8 cellular contexts compared by ENCODE assay signal in the genomic region with DNA sequence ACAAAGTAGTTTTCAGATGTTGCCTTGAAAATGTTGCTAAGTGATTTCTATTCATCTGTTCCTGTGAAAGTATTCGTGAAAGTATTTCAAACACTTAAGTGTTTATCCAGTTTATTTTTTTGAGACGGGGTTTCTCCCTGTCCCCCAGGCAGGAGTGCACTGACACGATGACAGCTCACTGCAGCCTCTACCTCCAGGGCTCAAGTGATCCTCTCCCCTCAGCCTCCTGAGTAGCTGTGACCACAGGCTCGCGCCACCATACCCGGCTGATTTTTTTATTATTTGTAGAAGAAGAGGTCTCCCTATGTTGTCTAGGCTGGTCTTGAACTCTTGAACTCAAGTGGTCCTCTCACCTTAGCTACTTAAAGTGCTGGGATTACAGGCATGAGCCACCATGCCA. TPM values are rescaled to one million over a fixed set of nuclear protein-coding genes. Genes with fewer than 3 reads are reported as not detected.
DNase-seq lines count a peak whose midpoint lies in the region; ATAC-seq and TF ChIP-seq lines count a peak whose summit lies in the region.

No MANE protein-coding gene starts in this region.

- H3K9me3 ChIP-seq in iPS-18c (ENCODE audit: control insufficient read depth, insufficient read depth, low read length) (no peaks in the 10 kb centered on the region), suprapubic skin (no peaks in the 10 kb centered on the region)

- CTCF ChIA-PET in activated naive CD4-positive, alpha-beta T cell treated with anti-CD3 and anti-CD28 coated beads for 36 hours (lab: Charles Lee) = interaction anchor here (1.3 to 2.5 kb wide), 2 partner anchors 12 to 25 kb away, joined by 5 to 12 read pairs; no protein-coding TSS in a partner anchor

- 73% methylated on average over 6 of the region's 6 CpGs for WGBS in suprapubic skin

- no peak for TF ChIP-seq EP300 in suprapubic skin (IDR thresholded peaks at IDR 0.05)

- H3K9me3 Mint-ChIP-seq in activated naive CD4-positive, alpha-beta T cell treated with anti-CD3 and anti-CD28 coated beads for 36 hours = no peaks in the 10 kb centered on the region
- no peaks in the 10 kb centered on the region for H3K9me3 Mint-ChIP-seq in activated T-helper 17 cell treated with anti-CD3 and anti-CD28 coated beads, Interleukin-2, amount 50 U/mL, for 72 hours

- H3K36me3 Mint-ChIP-seq in activated naive CD4-positive, alpha-beta T cell treated with anti-CD3 and anti-CD28 coated beads for 36 hours (ENCODE audit: low read depth) = peaks cover 1% of the 10 kb centered on the region
- peaks cover 10% of the 10 kb centered on the region for H3K36me3 Mint-ChIP-seq in activated T-helper 17 cell treated with anti-CD3 and anti-CD28 coated beads, Interleukin-2, amount 50 U/mL, for 72 hours (ENCODE audit: low read depth)

- intact Hi-C loops in activated naive CD4-positive, alpha-beta T cell treated with anti-CD3 and anti-CD28 coated beads for 36 hours (cut with micrococcal nuclease) = loop anchor here (2.0 to 10.0 kb wide), 2 partner anchors 1255 to 1281 kb away; partner anchors contain the start of genes GLIPR1 and KRR1

- H3K4me3 ChIP-seq in iPS-18c (ENCODE audit: insufficient read depth, low read depth, low read length) (peak overlapping the region; percentile 4; the same call in 1 of the 2 replicates), suprapubic skin (peak overlapping the region; percentile 71)

- no peaks in the 10 kb centered on the region for H3K36me3 ChIP-seq in suprapubic skin

- TF ChIP-seq CTCF in suprapubic skin (IDR thresholded peaks at IDR 0.05) = no peak

- H3K27ac Mint-ChIP-seq in activated naive CD4-positive, alpha-beta T cell treated with anti-CD3 and anti-CD28 coated beads for 36 hours = no peak overlapping the region
- peak overlapping the region; percentile 95 for H3K27ac Mint-ChIP-seq in activated T-helper 17 cell treated with anti-CD3 and anti-CD28 coated beads, Interleukin-2, amount 50 U/mL, for 72 hours

- H3K27me3 Mint-ChIP-seq in activated naive CD4-positive, alpha-beta T cell treated with anti-CD3 and anti-CD28 coated beads for 36 hours (ENCODE audit: low read depth) = no peaks in the 10 kb centered on the region
- no peaks in the 10 kb centered on the region for H3K27me3 Mint-ChIP-seq in activated T-helper 17 cell treated with anti-CD3 and anti-CD28 coated beads, Interleukin-2, amount 50 U/mL, for 72 hours

- no peak overlapping the region for H3K27ac ChIP-seq in suprapubic skin

- DNase-seq in activated naive CD4-positive, alpha-beta T cell treated with anti-CD3 and anti-CD28 coated beads for 36 hours = no peak
- no peak for DNase-seq in activated naive CD4-positive, alpha-beta T cell treated with Interleukin-2 at 50 U/mL for 16 hours
- DNase-seq in suprapubic skin (ENCODE audit: low spot score in 2 of 2) (no peak), NCI-H524 (lab: John Stamatoyannopoulos, UW) (no peak), NCI-H226 (no peak)

- peaks cover 21% of the 10 kb centered on the region for H3K4me1 ChIP-seq in suprapubic skin

- peaks cover 43% of the 10 kb centered on the region for H3K4me1 Mint-ChIP-seq in activated naive CD4-positive, alpha-beta T cell treated with anti-CD3 and anti-CD28 coated beads for 36 hours (ENCODE audit: low read depth)
- H3K4me1 Mint-ChIP-seq in activated T-helper 17 cell treated with anti-CD3 and anti-CD28 coated beads, Interleukin-2, amount 50 U/mL, for 72 hours = peaks cover 12% of the 10 kb centered on the region

- no peak for ATAC-seq in activated T-helper 17 cell treated with anti-CD3 and anti-CD28 coated beads, Interleukin-2, amount 50 U/mL, for 72 hours (replicated peaks)
- no peak for ATAC-seq in HG03469 (IDR thresholded peaks at IDR 0.05; ENCODE audit: unreplicated experiment)

- peak overlapping the region; percentile 98 for H3K4me3 Mint-ChIP-seq in activated naive CD4-positive, alpha-beta T cell treated with anti-CD3 and anti-CD28 coated beads for 36 hours
- H3K4me3 Mint-ChIP-seq in activated T-helper 17 cell treated with anti-CD3 and anti-CD28 coated beads, Interleukin-2, amount 50 U/mL, for 72 hours = peak overlapping the region; percentile 96

- no peak for TF ChIP-seq POLR2A in suprapubic skin (IDR thresholded peaks at IDR 0.05)

- H3K27me3 ChIP-seq in suprapubic skin = no peaks in the 10 kb centered on the region

RNA-seq across cellular contexts. Expression of gene ZDHHC17, which starts 1.7 kb away (rescaled TPM):
- 10 to 100 TPM; 19.1 to 22.2 TPM for total RNA-seq in activated naive CD4-positive, alpha-beta T cell treated with anti-CD3 and anti-CD28 coated beads for 36 hours
- 10 to 100 TPM; 26.4 to 48.2 TPM for total RNA-seq in activated T-helper 17 cell treated with anti-CD3 and anti-CD28 coated beads, Interleukin-2, amount 50 U/mL, for 72 hours
- 10 to 100 TPM; 10.5 to 54.8 (median 19.9) TPM for total RNA-seq in suprapubic skin
